ENCODE assay signal across 8 cellular contexts in the genomic region with DNA sequence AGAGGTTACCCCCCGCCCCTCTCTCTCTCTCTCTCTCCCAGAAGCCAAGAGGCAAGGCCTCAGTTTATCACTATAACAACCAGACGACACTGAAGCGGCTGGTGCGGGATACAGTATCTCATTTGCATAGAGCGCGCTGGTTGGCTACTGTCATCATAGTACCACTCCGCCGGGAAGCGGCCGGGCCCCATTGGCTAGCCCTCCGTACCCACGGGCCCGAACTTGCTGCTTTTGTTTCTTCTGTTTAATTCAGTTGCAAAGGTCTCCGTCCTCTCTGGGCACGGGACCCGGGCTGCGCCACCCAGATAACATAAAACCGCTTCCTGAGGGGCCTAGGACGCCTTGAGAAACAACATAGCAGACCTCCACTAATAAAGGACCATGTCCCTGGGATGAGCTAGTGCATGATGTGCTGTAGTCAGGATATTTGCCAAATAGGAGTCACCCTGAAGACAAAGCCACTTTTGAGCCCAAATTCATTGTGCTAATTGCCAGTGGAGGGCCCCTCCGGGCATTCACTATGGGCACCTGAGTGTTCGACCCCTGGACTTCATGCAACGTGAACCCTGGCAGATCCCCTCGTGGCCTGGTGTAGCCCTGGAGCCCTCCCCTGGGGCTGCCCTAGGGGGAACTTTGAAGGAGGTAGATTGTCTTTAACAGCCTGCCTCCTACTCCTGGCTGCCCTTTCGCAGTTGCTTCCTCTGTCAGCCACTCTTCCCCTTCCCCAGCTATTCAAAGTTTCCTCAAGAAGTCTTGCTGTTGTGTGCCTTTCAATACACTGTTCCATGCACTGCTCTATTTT. TPM values are rescaled to one million over a fixed set of nuclear protein-coding genes. Genes with fewer than 3 reads are reported as not detected.
A peak's percentile ranks its signal among the peaks of the same experiment; 100 is the strongest.
DNase-seq lines count a peak whose midpoint lies in the region; ATAC-seq, FAIRE-seq and TF ChIP-seq lines count a peak whose summit lies in the region.

A gene (minus strand): TSS at position 91 of the 802 bp plus-strand sequence. CDS start 242 bp downstream, outside the sequence.

- peak within 1 kb of the TSS; percentile 75 to 78 for H3K4me3 Mint-ChIP-seq in stimulated activated naive CD8-positive, alpha-beta T cell treated with anti-CD3 and anti-CD28 coated beads, Interleukin-15, amount 100 ng/mL, for 72 hours

- H3K14ac ChIP-seq in neuronal stem cell (ENCODE audit: low read length) = no peak within 1 kb of the TSS

- H2BK12ac ChIP-seq in neuronal stem cell (ENCODE audit: low read length) = peak within 1 kb of the TSS; percentile 73

- 58% methylated on average over 18 of the region's 24 CpGs for WGBS in A549 (ENCODE audit: missing lambda C conversion rate)
- no CpG with 5 or more reads among the region's 24 CpGs for WGBS in neuronal stem cell (ENCODE audit: extremely low coverage in 2 of 2, insufficient read length in 2 of 2, insufficient replicate concordance in 1 of 2), 2 donors

- no peak within 1 kb of the TSS for H3K23ac ChIP-seq in neuronal stem cell (ENCODE audit: low read depth, low read length, poor library complexity)

- DNase-seq in A549 (ENCODE audit: low read depth in 1 of 2, low spot score in 1 of 2) (no peak), RWPE2 (ENCODE audit: low spot score) (peak; percentile 34), foreskin fibroblast (peak; percentile 30 to 72), neuronal stem cell (ENCODE audit: low spot score) (no peak)
- DNase-seq in activated naive CD4-positive, alpha-beta T cell (lab: John Stamatoyannopoulos, UW) = peak; percentile 1 to 34 (median 6)
- DNase-seq in stimulated activated naive CD8-positive, alpha-beta T cell treated with anti-CD3 and anti-CD28 coated beads, Interleukin-15, amount 100 ng/mL, for 72 hours = peak; percentile 47 to 52

- H3K4me1 ChIP-seq in A549 = peaks cover 16% of the 10 kb centered on the region
- H3K4me1 ChIP-seq in HUES6 (ENCODE audit: control insufficient read depth, insufficient read depth, low read length) = peaks cover 14% of the 10 kb centered on the region
- no peaks in the 10 kb centered on the region for H3K4me1 ChIP-seq in RWPE2 (ENCODE audit: insufficient read depth, poor library complexity, severe bottlenecking)
- H3K4me1 ChIP-seq in neuronal stem cell (ENCODE audit: control insufficient read depth in 2 of 2, insufficient read depth in 1 of 2, low read depth in 1 of 2, low read length in 2 of 2) = peaks cover 0 to 6% of the 10 kb centered on the region in 2 donors

- POLR2A ChIA-PET in A549 (lab: Yijun Ruan, JAX) = no interaction called here

- H3K4me1 Mint-ChIP-seq in stimulated activated naive CD8-positive, alpha-beta T cell treated with anti-CD3 and anti-CD28 coated beads, Interleukin-15, amount 100 ng/mL, for 72 hours = peaks cover 14% of the 10 kb centered on the region

- H2BK15ac ChIP-seq in neuronal stem cell (ENCODE audit: low read length) = no peak within 1 kb of the TSS

- peaks cover 13% of the 10 kb centered on the region for H3K27me3 Mint-ChIP-seq in stimulated activated naive CD8-positive, alpha-beta T cell treated with anti-CD3 and anti-CD28 coated beads, Interleukin-15, amount 100 ng/mL, for 72 hours

- peak within 1 kb of the TSS in 1 of 2 donors; percentile 10 for H3K27ac Mint-ChIP-seq in stimulated activated naive CD8-positive, alpha-beta T cell treated with anti-CD3 and anti-CD28 coated beads, Interleukin-15, amount 100 ng/mL, for 72 hours

- H3K4me3 ChIP-seq in A549 (no peak within 1 kb of the TSS), HUES6 (ENCODE audit: low read depth, low read length) (peak within 1 kb of the TSS; percentile 65), RWPE2 (ENCODE audit: severe bottlenecking) (no peak within 1 kb of the TSS), foreskin fibroblast (ENCODE audit: low read depth in 1 of 2, low read length in 2 of 2) (peak within 1 kb of the TSS; percentile 15 to 30), neuronal stem cell (ENCODE audit: low read length in 2 of 2) (peak within 1 kb of the TSS; percentile 1 to 73)

- TF ChIP-seq CTCF in A549 (IDR thresholded peaks at IDR 0.05) = no peak
- TF ChIP-seq CTCF in RWPE2 (IDR thresholded peaks at IDR 0.05; ENCODE audit: poor library complexity, severe bottlenecking) = no peak
- no peak for TF ChIP-seq CTCF in foreskin fibroblast (IDR thresholded peaks at IDR 0.05; ENCODE audit: low read depth, low read length)

- H3K4me2 ChIP-seq in A549 (peak within 1 kb of the TSS; percentile 21; the same call in 1 of the 3 replicates), neuronal stem cell (ENCODE audit: insufficient read depth, low read length, poor library complexity, severe bottlenecking) (peak within 1 kb of the TSS; percentile 37)

- TF ChIP-seq POLR2A in A549 (IDR thresholded peaks at IDR 0.05; ENCODE audit: low read length) = no peak

- H3K9me3 Mint-ChIP-seq in stimulated activated naive CD8-positive, alpha-beta T cell treated with anti-CD3 and anti-CD28 coated beads, Interleukin-15, amount 100 ng/mL, for 72 hours = no peaks in the 10 kb centered on the region

- peak within 1 kb of the TSS; percentile 48 for H3K18ac ChIP-seq in neuronal stem cell (ENCODE audit: low read length)

- no peak within 1 kb of the TSS for H2BK120ac ChIP-seq in neuronal stem cell (ENCODE audit: low read depth, low read length)

- no peak within 1 kb of the TSS for H4K8ac ChIP-seq in neuronal stem cell (ENCODE audit: low read depth, low read length)

- H3K27ac ChIP-seq in A549 (no peak within 1 kb of the TSS), HUES6 (ENCODE audit: low read depth, low read length) (peak within 1 kb of the TSS; percentile 38), RWPE2 (ENCODE audit: poor library complexity, severe bottlenecking) (no peak within 1 kb of the TSS), neuronal stem cell (replicated peaks; ENCODE audit: low read length) (peak within 1 kb of the TSS; percentile 81)

- H2AFZ ChIP-seq in neuronal stem cell (ENCODE audit: low read length) = peak within 1 kb of the TSS; percentile 28

- no peak for TF ChIP-seq EP300 in A549 (IDR thresholded peaks at IDR 0.05)

- H2AK5ac ChIP-seq in neuronal stem cell (ENCODE audit: low read depth, low read length) = no peak within 1 kb of the TSS

- CTCF ChIA-PET in A549 (lab: Yijun Ruan, JAX) = no interaction called here

- H3K79me1 ChIP-seq in neuronal stem cell (ENCODE audit: low read depth, low read length) = no peaks in the 10 kb centered on the region

- no peak within 1 kb of the TSS for H4K91ac ChIP-seq in neuronal stem cell (ENCODE audit: low read depth, low read length, poor library complexity)

- no peak for FAIRE-seq in A549 (lab: Jason Lieb, UNC)

- H3K4ac ChIP-seq in neuronal stem cell (ENCODE audit: low read length) = no peak within 1 kb of the TSS

- H3K27me3 ChIP-seq in HUES6 (ENCODE audit: control insufficient read depth, insufficient read depth, low read length) (no peaks in the 10 kb centered on the region), RWPE2 (ENCODE audit: insufficient read depth, poor library complexity, severe bottlenecking) (peaks cover 2% of the 10 kb centered on the region), neuronal stem cell (ENCODE audit: control insufficient read depth in 3 of 3, insufficient read depth in 3 of 3, low read depth in 1 of 3, low read length in 3 of 3) (no peaks in the 10 kb centered on the region)

- H3K9ac ChIP-seq in HUES6 (ENCODE audit: low read length) (peak within 1 kb of the TSS; percentile 71), neuronal stem cell (ENCODE audit: low read depth, low read length, poor library complexity) (no peak within 1 kb of the TSS)

- H3K9me3 ChIP-seq in A549 = no peaks in the 10 kb centered on the region
- no peaks in the 10 kb centered on the region for H3K9me3 ChIP-seq in HUES6 (ENCODE audit: control insufficient read depth, insufficient read depth, low read depth, low read length)
- no peaks in the 10 kb centered on the region for H3K9me3 ChIP-seq in RWPE2 (ENCODE audit: severe bottlenecking)
- H3K9me3 ChIP-seq in neuronal stem cell (replicated peaks in 1 of 2; ENCODE audit: control insufficient read depth in 2 of 2, insufficient read depth in 1 of 2, low read depth in 1 of 2, low read length in 2 of 2) = no peaks in the 10 kb centered on the region

- ATAC-seq in A549 (peak; percentile 52 to 70; a peak in 5 of 6 replicates), GM19035 (IDR thresholded peaks at IDR 0.05; ENCODE audit: unreplicated experiment) (peak; percentile 100), RWPE2 (ENCODE audit: low read depth) (peak; percentile 95)
- ATAC-seq in stimulated activated naive CD8-positive, alpha-beta T cell treated with anti-CD3 and anti-CD28 coated beads, Interleukin-15, amount 100 ng/mL, for 72 hours = peak; percentile 99

- H3K36me3 ChIP-seq in HUES6 (ENCODE audit: control insufficient read depth, insufficient read depth, low read length) (no peaks in the 10 kb centered on the region; the same call in 1 of the 2 replicates), RWPE2 (ENCODE audit: low read depth) (no peaks in the 10 kb centered on the region), neuronal stem cell (replicated peaks in 1 of 2; ENCODE audit: control insufficient read depth in 2 of 2, insufficient read depth in 2 of 2, low read length in 2 of 2) (no peaks in the 10 kb centered on the region)

- no peak for TF ChIP-seq RAD21 in A549 (conservative IDR thresholded peaks at IDR 0.05 in 1 of 2, IDR thresholded peaks at IDR 0.05 in 1 of 2)

- H2BK5ac ChIP-seq in neuronal stem cell (ENCODE audit: low read length) = no peak within 1 kb of the TSS

TF ChIP-seq in A549, 52 proteins besides CTCF, POLR2A, EP300 and RAD21 (continues in another document):
- TF ChIP-seq RCOR1 (IDR thresholded peaks at IDR 0.05; ENCODE audit: low read depth, low read length) (no peak), HEYL (CRISPR knock-in tag; IDR thresholded peaks at IDR 0.05) (no peak), TFCP2L1 (CRISPR knock-in tag; IDR thresholded peaks at IDR 0.05) (no peak), FOXS1 (CRISPR knock-in tag; IDR thresholded peaks at IDR 0.05) (no peak), MAZ (IDR thresholded peaks at IDR 0.05; ENCODE audit: borderline replicate concordance, low read depth, low read length) (no peak), ESRRA (IDR thresholded peaks at IDR 0.05; ENCODE audit: borderline replicate concordance, low read length) (no peak), NFE2L2 (conservative IDR thresholded peaks at IDR 0.05; ENCODE audit: low read length) (no peak)
- TF ChIP-seq, protein P1, sequence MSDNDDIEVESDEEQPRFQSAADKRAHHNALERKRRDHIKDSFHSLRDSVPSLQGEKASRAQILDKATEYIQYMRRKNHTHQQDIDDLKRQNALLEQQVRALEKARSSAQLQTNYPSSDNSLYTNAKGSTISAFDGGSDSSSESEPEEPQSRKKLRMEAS (IDR thresholded peaks at IDR 0.05) = no peak

RNA-seq across cellular contexts. Expression of the gene that starts here (rescaled TPM):
- polyA plus RNA-seq in A549 (2011; rRNA removed) = not detected in 2 replicates
- polyA plus RNA-seq in A549 (2012; cell fraction: cytosol; rRNA removed) = 0.01 TPM in 1 of 2 replicates, not detected in the other
- polyA plus RNA-seq in A549 (2012; cell fraction: nucleus; rRNA removed) = not detected in 2 replicates
- polyA plus RNA-seq in A549 (2017; fragmentation: RNase III; extraction: RNeasy Plus Mini Kit Qiagen cat#74134 plus additional on column Dnase treatment) = 0.05 TPM in 1 of 3 replicates, not detected in the others
- 0.12 TPM in 1 of 2 replicates, not detected in the other for polyA minus RNA-seq in A549 (2011; rRNA and poly(A)+ RNA removed)
- 3.9 TPM for polyA plus RNA-seq in neuronal stem cell (2013, experiment 1 of 2)
- polyA plus RNA-seq in neuronal stem cell (2013, experiment 2 of 2) = 4.1 TPM

Comparison
In these comparisons a context has a peak if more than half of its experiments do, and no peak if none do; other contexts are left out.
1. Peak in ATAC-seq and H3K4me2 ChIP-seq in A549; RNA of the gene not detected or under 1 TPM.
2. DNase-seq: peak in RWPE2 (single experiment), activated naive CD4-positive, alpha-beta T cell (4 of 4), foreskin fibroblast (2 of 2) and stimulated activated naive CD8-positive, alpha-beta T cell treated with anti-CD3 and anti-CD28 coated beads, Interleukin-15, amount 100 ng/mL, for 72 hours (2 of 2); none in A549 (0 of 2) and neuronal stem cell (single experiment).
3. H3K27ac ChIP-seq: peak in HUES6 (single experiment) and neuronal stem cell (single experiment); none in A549 (0 of 2) and RWPE2 (single experiment).
4. H3K4me3 ChIP-seq: peak in HUES6 (single experiment), foreskin fibroblast (2 of 2) and neuronal stem cell (2 of 2); none in A549 (single experiment) and RWPE2 (single experiment).
5. Peak in every context shown above with its lines, with median percentiles within 50 percentile points of each other: ATAC-seq.